In the genomic region with DNA sequence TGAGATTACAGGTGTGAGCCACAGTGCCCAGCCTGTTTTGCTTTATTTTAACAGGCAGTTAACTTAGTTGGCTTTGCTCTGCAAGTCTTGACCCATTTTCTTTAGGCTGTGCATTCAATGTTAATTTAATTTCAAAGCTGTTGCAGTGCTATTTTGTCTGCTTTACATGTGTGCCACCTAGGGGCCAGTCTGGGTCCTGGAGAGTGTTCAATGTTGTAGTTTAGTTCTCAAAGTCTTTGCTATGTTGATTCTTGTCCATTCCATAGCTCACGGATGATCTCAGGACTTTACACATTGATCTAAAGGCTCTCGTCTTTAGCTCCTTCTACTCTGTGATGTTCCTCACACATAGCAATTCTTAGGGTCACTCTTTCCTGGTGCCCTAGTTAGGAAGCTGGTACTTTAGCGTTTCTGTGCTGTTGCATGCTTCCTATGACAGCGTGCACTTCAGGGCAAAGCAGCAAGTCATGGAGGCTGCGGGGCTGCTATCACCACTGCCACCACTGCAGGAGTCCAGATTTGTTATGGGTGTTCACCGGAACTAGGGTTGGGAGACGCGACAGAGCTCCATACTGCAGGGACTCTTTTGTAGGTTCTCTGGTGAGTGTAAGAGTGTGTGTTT, we compare ENCODE assay signal across 9 cellular contexts. TPM values are rescaled to one million over a fixed set of nuclear protein-coding genes. Genes with fewer than 3 reads are reported as not detected.
DNase-seq lines count a peak whose midpoint lies in the region; ATAC-seq and TF ChIP-seq lines count a peak whose summit lies in the region.
"Had no signal": no experiment of that assay in that cellular context is flagged by ENCODE, and none has a peak within 500 bp of the region (broad histone marks: within the 10 kb centered on the region; RNA-seq: fewer than 3 reads in every experiment).

No MANE protein-coding gene starts in this region.

- H3K18ac ChIP-seq in H9 (ENCODE audit: insufficient read length, low read depth, low read length): no peak overlapping the region

- H3K4me1 Mint-ChIP-seq in H9 (peaks cover 4 to 18% of the 10 kb centered on the region in 2 experiments; a peak in 3 of 4 replicates), brain (no peaks in the 10 kb centered on the region), mesothelial cell of epicardium (no peaks in the 10 kb centered on the region)
- H3K4me1 Mint-ChIP-seq: central memory CD8-positive, alpha-beta T cell had no signal

- H2BK5ac ChIP-seq in H9 (ENCODE audit: insufficient read length, low read length): no peak overlapping the region

- no peak overlapping the region for H3K14ac ChIP-seq in H9 (ENCODE audit: insufficient read depth, low read length)

- TF ChIP-seq POLR2A in Peyer's patch (IDR thresholded peaks at IDR 0.05): no peak

- no peak overlapping the region for H2BK120ac ChIP-seq in H9 (ENCODE audit: low read depth, low read length, poor library complexity, severe bottlenecking)

- H3K23ac ChIP-seq in H9 (ENCODE audit: insufficient read length, low read depth, low read length): no peak overlapping the region

- H3K79me2 ChIP-seq in H9 (ENCODE audit: insufficient read depth, low read length): no peaks in the 10 kb centered on the region

- H3K27ac ChIP-seq in H9 (ENCODE audit: insufficient read length, low read depth, low read length) (no peak overlapping the region), Peyer's patch (no peak overlapping the region)

- no peaks in the 10 kb centered on the region for H4K20me1 ChIP-seq in H9 (ENCODE audit: control insufficient read depth, insufficient read depth, insufficient read length)

- DNase-seq in SKM-1 treated with dmso at 0.1 percent for 144 hours (lab: John Stamatoyannopoulos, UW; ENCODE audit: unreplicated experiment): peak; percentile 24
- no peak for DNase-seq in SKM-1 (lab: John Stamatoyannopoulos, UW; ENCODE audit: unreplicated experiment)
- DNase-seq in H9: no peak
- DNase-seq in Peyer's patch: peak in 2 of 3 donors; percentile 67 to 84
- peak in 1 of 2 experiments; percentile 44 for DNase-seq in mesothelial cell of epicardium (ENCODE audit: low spot score in 2 of 2, unreplicated experiment in 2 of 2)
- DNase-seq in NCI-H446 treated with DMSO at 0.1 percent for 48 hours (lab: John Stamatoyannopoulos, UW): no peak

- H3K27ac Mint-ChIP-seq in H9: no peak overlapping the region
- H3K27ac Mint-ChIP-seq in brain: no peak overlapping the region
- no peak overlapping the region for H3K27ac Mint-ChIP-seq in mesothelial cell of epicardium

- H4K91ac ChIP-seq in H9 (ENCODE audit: insufficient read length, low read depth, low read length): no peak overlapping the region

- H3K4me1 ChIP-seq in H9 (ENCODE audit: insufficient read depth, low read length) (no peaks in the 10 kb centered on the region), Peyer's patch (no peaks in the 10 kb centered on the region)

- no peak overlapping the region for H2BK20ac ChIP-seq in H9 (ENCODE audit: low read depth, low read length, poor library complexity, severe bottlenecking)

- WGBS in H9 (ENCODE audit: extremely low coverage, insufficient read length, low lambda C conversion rate): no CpG with 5 or more reads among the region's 8 CpGs

- H3K4me3 Mint-ChIP-seq in H9: no peak overlapping the region
- H3K4me3 Mint-ChIP-seq in brain: no peak overlapping the region
- H3K4me3 Mint-ChIP-seq in mesothelial cell of epicardium: no peak overlapping the region
- H3K4me3 Mint-ChIP-seq: central memory CD8-positive, alpha-beta T cell had no signal

- H2BK12ac ChIP-seq in H9 (ENCODE audit: insufficient read length, low read depth, low read length): no peak overlapping the region

- H3K9me3 ChIP-seq in H9 (ENCODE audit: control insufficient read depth, low read depth, low read length) (no peaks in the 10 kb centered on the region), Peyer's patch (no peaks in the 10 kb centered on the region)

- peaks cover 9 to 17% of the 10 kb centered on the region in 2 experiments for H3K9me3 Mint-ChIP-seq in H9
- peaks cover 3 to 14% (median 8%) of the 10 kb centered on the region in 5 experiments for H3K9me3 Mint-ChIP-seq in brain
- peaks cover 4% of the 10 kb centered on the region for H3K9me3 Mint-ChIP-seq in mesothelial cell of epicardium

- no peak overlapping the region for H3K9ac ChIP-seq in H9 (ENCODE audit: extremely low read depth, insufficient read length, low read length)

- no peak overlapping the region for H2AFZ ChIP-seq in H9 (ENCODE audit: low read length)

- H3K36me3 Mint-ChIP-seq in H9 (ENCODE audit: insufficient read depth in 1 of 3, low read depth in 3 of 3) (peaks cover 0 to 5% (median 3%) of the 10 kb centered on the region in 3 experiments; a peak in 4 of 7 replicates), brain (no peaks in the 10 kb centered on the region), mesothelial cell of epicardium (peaks cover 2% of the 10 kb centered on the region)

- no peak overlapping the region for H2BK15ac ChIP-seq in H9 (ENCODE audit: low read depth, low read length)

- no peak overlapping the region for H3K4me2 ChIP-seq in H9 (ENCODE audit: insufficient read depth, insufficient read length, low read length)

- H3K56ac ChIP-seq in H9 (ENCODE audit: insufficient read length, low read depth, low read length): no peak overlapping the region

- TF ChIP-seq CTCF in H9 (conservative IDR thresholded peaks at IDR 0.05) (peak; percentile 77), Peyer's patch (IDR thresholded peaks at IDR 0.05) (peak in 4 of 6 experiments; percentile 31 to 93 (median 88)), brain (conservative IDR thresholded peaks at IDR 0.05) (peak; percentile 32 to 64), mesothelial cell of epicardium (IDR thresholded peaks at IDR 0.05; ENCODE audit: unreplicated experiment) (peak; percentile 48)

- H3K23me2 ChIP-seq in H9 (ENCODE audit: insufficient read length, low read depth, low read length, poor library complexity, severe bottlenecking): no peaks in the 10 kb centered on the region

- no peaks in the 10 kb centered on the region for H3K27me3 Mint-ChIP-seq in H9 (ENCODE audit: low read depth)
- no peaks in the 10 kb centered on the region for H3K27me3 Mint-ChIP-seq in brain
- peaks cover 16% of the 10 kb centered on the region for H3K27me3 Mint-ChIP-seq in mesothelial cell of epicardium (ENCODE audit: low read depth)

- no peak overlapping the region for H3T11ph ChIP-seq in H9 (ENCODE audit: low read length)

- H3K27me3 ChIP-seq in H9 (ENCODE audit: insufficient read depth, low read length): no peaks in the 10 kb centered on the region
- H3K27me3 ChIP-seq in Peyer's patch: no peaks in the 10 kb centered on the region

- no peak for ATAC-seq in GM21528 (IDR thresholded peaks at IDR 0.05; ENCODE audit: low FRiP score, unreplicated experiment)

- no peak overlapping the region for H2AK5ac ChIP-seq in H9 (ENCODE audit: insufficient read length, low read length)

- no peak overlapping the region for H3K4me3 ChIP-seq in Peyer's patch

- no peak overlapping the region for H4K8ac ChIP-seq in H9 (replicated peaks; ENCODE audit: insufficient read length, low read depth, low read length)

- H3K4ac ChIP-seq in H9 (ENCODE audit: low read depth, low read length): no peak overlapping the region

- H3K36me3 ChIP-seq in Peyer's patch: no peaks in the 10 kb centered on the region

- H3K79me1 ChIP-seq in H9 (ENCODE audit: insufficient read depth, low read depth, low read length, poor library complexity, severe bottlenecking): no peaks in the 10 kb centered on the region

- no peak overlapping the region for H4K5ac ChIP-seq in H9 (ENCODE audit: insufficient read length, low read depth, low read length)

RNA-seq across cellular contexts. Expression of gene ABCA13, which starts 16.4 kb away (rescaled TPM):
- total RNA-seq in H9 (2021) (0.11 TPM in 2 replicates), Peyer's patch (1 to 10 TPM in 2 of 4 donors, under 1 TPM in 2; 0.53 to 2.7 (median 1.7) TPM), mesothelial cell of epicardium (0.24 to 0.29 TPM (median 0.25 TPM) in 3 replicates)
- not detected for polyA plus RNA-seq in brain (ENCODE audit: insufficient read depth, low read depth, low replicate concordance)

Comparison
In these comparisons a context has a peak if more than half of its experiments do, and no peak if none do; other contexts are left out.
1. DNase-seq: peak in SKM-1 treated with dmso at 0.1 percent for 144 hours (single experiment) and Peyer's patch (2 of 3); none in SKM-1 (single experiment), H9 (single experiment) and NCI-H446 treated with DMSO at 0.1 percent for 48 hours (single experiment).
2. Peak in every context shown above with its lines, with median percentiles within 50 percentile points of each other: CTCF ChIP-seq.